Comparison of ENCODE assay signal across 8 cellular contexts in genomic region chr6:153001767-153002612, GRCh38. TPM values are rescaled to one million over a fixed set of nuclear protein-coding genes. Genes with fewer than 3 reads are reported as not detected.
A peak's percentile ranks its signal among the peaks of the same experiment; 100 is the strongest.
DNase-seq lines count a peak whose midpoint lies in the region; ATAC-seq and TF ChIP-seq lines count a peak whose summit lies in the region.

No MANE protein-coding gene starts in this region.

- H3K9me3 Mint-ChIP-seq in activated naive CD8-positive, alpha-beta T cell (ENCODE audit: low read depth) = no peaks in the 10 kb centered on the region

- H4K20me1 ChIP-seq in KMS-11 (ENCODE audit: insufficient read depth) = no peaks in the 10 kb centered on the region

- H3K4me1 ChIP-seq in KMS-11 (ENCODE audit: low read depth, poor library complexity, severe bottlenecking) = peaks cover 33% of the 10 kb centered on the region
- H3K4me1 ChIP-seq in iPS DF 6.9 (ENCODE audit: control insufficient read depth, insufficient read depth, low read length) = no peaks in the 10 kb centered on the region
- peaks cover 8 to 29% (median 16%) of the 10 kb centered on the region in 3 donors for H3K4me1 ChIP-seq in skeletal muscle tissue (ENCODE audit: control insufficient read depth in 3 of 3, insufficient read depth in 3 of 3, low read length in 3 of 3)

- peak; percentile 35 for DNase-seq in NCI-H1105 treated with DMSO at 0.1 percent for 48 hours (lab: John Stamatoyannopoulos, UW)
- DNase-seq in NCI-H1105 (lab: John Stamatoyannopoulos, UW) = no peak
- DNase-seq in iPS DF 6.9 (ENCODE audit: low read depth, low spot score) = no peak
- DNase-seq in ureter (ENCODE audit: low spot score) = no peak

- H3K27ac ChIP-seq in KMS-11 (peak overlapping the region; percentile 53), iPS DF 6.9 (ENCODE audit: low read length) (no peak overlapping the region), skeletal muscle tissue (ENCODE audit: low read depth, low read length) (peak overlapping the region; percentile 87)

- no peaks in the 10 kb centered on the region for H3K27me3 Mint-ChIP-seq in activated naive CD8-positive, alpha-beta T cell

- peak overlapping the region; percentile 75 for H3K27ac Mint-ChIP-seq in activated naive CD8-positive, alpha-beta T cell

- peaks cover 46% of the 10 kb centered on the region for H3K79me2 ChIP-seq in KMS-11 (ENCODE audit: insufficient read depth, low read depth)

- H3K9me3 ChIP-seq in iPS DF 6.9 (ENCODE audit: control insufficient read depth, insufficient read depth, low read length) (no peaks in the 10 kb centered on the region), skeletal muscle tissue (ENCODE audit: control insufficient read depth in 3 of 3, low read length in 3 of 3) (no peaks in the 10 kb centered on the region)

- peak overlapping the region; percentile 85 for H3K4me2 ChIP-seq in KMS-11

- H3K27me3 ChIP-seq in KMS-11 (ENCODE audit: insufficient read depth, low read depth) (no peaks in the 10 kb centered on the region), iPS DF 6.9 (ENCODE audit: control insufficient read depth, insufficient read depth, low read length) (no peaks in the 10 kb centered on the region), skeletal muscle tissue (ENCODE audit: control insufficient read depth in 3 of 3, insufficient read depth in 3 of 3, low read length in 3 of 3) (no peaks in the 10 kb centered on the region)

- H3K36me3 Mint-ChIP-seq in activated naive CD8-positive, alpha-beta T cell = peaks cover 11% of the 10 kb centered on the region

- no CpG with 5 or more reads among the region's 31 CpGs for WGBS in iPS DF 6.9 (ENCODE audit: insufficient coverage, insufficient read length)

- no peaks in the 10 kb centered on the region for H3K36me3 ChIP-seq in KMS-11 (ENCODE audit: insufficient read depth)
- no peaks in the 10 kb centered on the region for H3K36me3 ChIP-seq in iPS DF 6.9 (ENCODE audit: control insufficient read depth, insufficient read depth, low read length)
- H3K36me3 ChIP-seq in skeletal muscle tissue (ENCODE audit: control insufficient read depth in 3 of 3, insufficient read depth in 3 of 3, low read length in 3 of 3) = peaks cover 0 to 8% (median 6%) of the 10 kb centered on the region in 3 donors

- H3K4me3 ChIP-seq in KMS-11 (IDR thresholded peaks at IDR 0.05; ENCODE audit: insufficient read depth, low read depth, low read length) (no peak overlapping the region), iPS DF 6.9 (ENCODE audit: low read length) (peak overlapping the region; percentile 63; the same call in 1 of the 2 replicates), skeletal muscle tissue (ENCODE audit: low read length in 3 of 3) (peak overlapping the region; percentile 84 to 95 (median 92))

- peak overlapping the region; percentile 100 for H3K4me3 Mint-ChIP-seq in activated naive CD8-positive, alpha-beta T cell

- ATAC-seq in GM21717 (IDR thresholded peaks at IDR 0.05; ENCODE audit: unreplicated experiment) = peak; percentile 14

- H3K9ac ChIP-seq in KMS-11 = peak overlapping the region; percentile 72
- peak overlapping the region; percentile 88 to 91 (median 90) for H3K9ac ChIP-seq in skeletal muscle tissue (ENCODE audit: low read depth in 1 of 3, low read length in 3 of 3)

- H2AFZ ChIP-seq in KMS-11 (ENCODE audit: low read depth) = peak overlapping the region; percentile 41; the same call in 1 of the 2 replicates

- peaks cover 47% of the 10 kb centered on the region for H3K4me1 Mint-ChIP-seq in activated naive CD8-positive, alpha-beta T cell (ENCODE audit: low read depth)

- TF ChIP-seq CTCF in KMS-11 (conservative IDR thresholded peaks at IDR 0.05; ENCODE audit: low read depth, low read length) = no peak

RNA-seq across cellular contexts. Expression of gene MTRF1L, which starts 0.5 kb away (rescaled TPM):
- total RNA-seq in skeletal muscle tissue = 6.3 TPM
- 16.0 TPM for total RNA-seq in ureter

RNA-seq across cellular contexts. Expression of gene FBXO5, which starts 19.1 kb away (rescaled TPM):
- total RNA-seq in skeletal muscle tissue (4.7 TPM), ureter (5.3 TPM)
